ENCODE assay signal across 8 cellular contexts in the genomic region with DNA sequence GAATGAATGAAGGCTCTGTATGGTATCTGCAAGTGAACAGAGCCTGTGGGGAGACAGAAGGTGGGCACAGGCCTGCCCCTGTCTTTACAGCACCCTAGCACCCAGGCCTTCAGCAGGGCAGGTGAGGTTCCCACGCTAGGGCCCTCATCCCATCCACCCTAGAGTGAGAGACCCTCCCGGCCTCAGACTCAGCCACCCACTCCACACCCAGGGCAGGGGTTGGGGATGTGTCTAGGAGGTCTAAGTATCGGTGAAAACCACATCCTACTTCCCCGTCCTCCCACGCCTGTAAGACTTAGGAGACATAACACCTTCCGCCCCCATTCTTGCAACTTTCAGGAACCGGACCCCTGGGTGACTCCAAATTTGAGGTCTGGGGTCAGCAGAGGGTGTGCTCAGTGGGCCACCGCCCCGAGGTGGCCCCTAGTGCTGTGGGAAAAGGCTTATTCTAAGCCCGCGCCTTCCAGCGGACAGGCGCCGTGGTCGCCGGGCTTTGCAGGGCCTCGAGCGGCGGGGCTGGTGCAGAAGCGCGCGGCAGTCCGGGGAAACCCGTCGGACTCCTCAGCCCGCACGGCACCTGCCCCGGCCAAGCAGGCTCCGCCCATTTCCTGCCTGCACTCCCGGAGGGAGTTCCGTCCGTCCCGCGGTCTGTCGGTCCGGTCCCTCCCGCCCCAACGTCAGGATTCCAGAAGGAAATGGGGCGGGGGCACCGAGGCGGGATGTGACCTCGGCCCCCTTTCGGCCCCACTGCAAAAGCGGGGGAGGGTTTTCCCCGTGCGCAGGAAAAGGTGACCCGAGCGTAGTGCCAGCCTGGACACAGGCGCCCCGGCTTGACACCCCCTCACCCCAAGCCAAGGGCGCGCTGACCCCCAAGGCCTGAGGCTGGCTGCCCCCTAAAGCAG. TPM values are rescaled to one million over a fixed set of nuclear protein-coding genes. Genes with fewer than 3 reads are reported as not detected.
A peak's percentile ranks its signal among the peaks of the same experiment; 100 is the strongest.
DNase-seq lines count a peak whose midpoint lies in the region; ATAC-seq, FAIRE-seq and TF ChIP-seq lines count a peak whose summit lies in the region.

No MANE protein-coding gene starts in this region.

- H3K36me3 Mint-ChIP-seq in CD8-positive, alpha-beta T cell = peaks cover 35% of the 10 kb centered on the region
- peaks cover 9% of the 10 kb centered on the region for H3K36me3 Mint-ChIP-seq in T-helper 17 cell (ENCODE audit: low read depth)
- peaks cover 44% of the 10 kb centered on the region for H3K36me3 Mint-ChIP-seq in stimulated activated memory B cell treated with anti-CD40 and anti-IgM and Interleukin-4, amounts not matched to agents 10 μg/mL and 1 μg/mL and 100 μg/mL, for 72 hours

- no peak for TF ChIP-seq CTCF in CD8-positive, alpha-beta T cell (IDR thresholded peaks at IDR 0.05)
- no peak for TF ChIP-seq CTCF in lung (IDR thresholded peaks at IDR 0.05; ENCODE audit: control extremely low read depth, extremely low read depth)

- ATAC-seq in CD8-positive, alpha-beta T cell = no peak
- no peak for ATAC-seq in T-helper 17 cell
- ATAC-seq in lung (ENCODE audit: insufficient read depth, low FRiP score) = no peak
- ATAC-seq in stimulated activated memory B cell treated with anti-CD40 and anti-IgM and Interleukin-4, amounts not matched to agents 10 μg/mL and 1 μg/mL and 100 μg/mL, for 72 hours = peak; percentile 61

- peak; percentile 60 for FAIRE-seq in GM19239 (lab: Jason Lieb, UNC)

- H3K4me1 ChIP-seq in CD8-positive, alpha-beta T cell (ENCODE audit: insufficient read depth, low read length) = peaks cover 58% of the 10 kb centered on the region
- H3K4me1 ChIP-seq in lung (ENCODE audit: control insufficient read depth in 2 of 2, insufficient read depth in 2 of 2, low read length in 2 of 2) = peaks cover 5 to 19% of the 10 kb centered on the region in 2 donors

- peak overlapping the region; percentile 86 for H3K27ac Mint-ChIP-seq in CD8-positive, alpha-beta T cell
- peak overlapping the region; percentile 84 for H3K27ac Mint-ChIP-seq in T-helper 17 cell
- H3K27ac Mint-ChIP-seq in stimulated activated memory B cell treated with anti-CD40 and anti-IgM and Interleukin-4, amounts not matched to agents 10 μg/mL and 1 μg/mL and 100 μg/mL, for 72 hours = peak overlapping the region; percentile 84

- no peaks in the 10 kb centered on the region for H3K27me3 ChIP-seq in CD8-positive, alpha-beta T cell (ENCODE audit: insufficient read depth, low read length)
- no peaks in the 10 kb centered on the region for H3K27me3 ChIP-seq in lung (ENCODE audit: control insufficient read depth, insufficient read depth)

- WGBS in lung, 2 donors = 5 to 8% methylated on average over 43 to 52 of the region's 52 CpGs

- H3K4me3 ChIP-seq in CD8-positive, alpha-beta T cell (ENCODE audit: low read depth, low read length) = peak overlapping the region; percentile 62
- peak overlapping the region; percentile 96 for H3K4me3 ChIP-seq in Jurkat, Clone E6-1 (ENCODE audit: low read length)
- H3K4me3 ChIP-seq in lung = peak overlapping the region; percentile 34

- CTCF ChIA-PET in CD8-positive, alpha-beta T cell (lab: Charles Lee) = interaction anchor here (2.5 kb wide), 2 partner anchors 61 to 142 kb away, joined by 15 to 26 read pairs; no protein-coding TSS in a partner anchor

- peaks cover 10% of the 10 kb centered on the region for H3K36me3 ChIP-seq in CD8-positive, alpha-beta T cell (ENCODE audit: insufficient read depth, low read length)
- peaks cover 0 to 3% of the 10 kb centered on the region in 2 donors for H3K36me3 ChIP-seq in lung (ENCODE audit: control insufficient read depth in 2 of 2, insufficient read depth in 2 of 2, low read length in 2 of 2)

- no peaks in the 10 kb centered on the region for H3K9me3 Mint-ChIP-seq in CD8-positive, alpha-beta T cell
- H3K9me3 Mint-ChIP-seq in stimulated activated memory B cell treated with anti-CD40 and anti-IgM and Interleukin-4, amounts not matched to agents 10 μg/mL and 1 μg/mL and 100 μg/mL, for 72 hours = no peaks in the 10 kb centered on the region

- no peaks in the 10 kb centered on the region for H3K9me3 ChIP-seq in CD8-positive, alpha-beta T cell (ENCODE audit: low read length)
- H3K9me3 ChIP-seq in T-helper 17 cell (ENCODE audit: control insufficient read depth, low read length, poor library complexity, severe bottlenecking) = no peaks in the 10 kb centered on the region
- H3K9me3 ChIP-seq in lung (ENCODE audit: control insufficient read depth in 2 of 2, insufficient read depth in 1 of 2, low read length in 1 of 2) = no peaks in the 10 kb centered on the region

- intact Hi-C loops in CD8-positive, alpha-beta T cell (cut with DNase I, micrococcal nuclease) = loop anchor here in 1 of 2 experiments (5.0 kb wide), 1 partner anchor 81 kb away; the partner anchor contains the start of gene DNAJC5

- POLR2A ChIA-PET in CD8-positive, alpha-beta T cell (lab: Charles Lee) = interaction anchor here (1.3 to 3.0 kb wide), 4 partner anchors 17 to 114 kb away, joined by 3 to 18 read pairs (median 10); partner anchors contain the start of genes TPD52L2 and UCKL1

- peaks cover 66% of the 10 kb centered on the region for H3K4me1 Mint-ChIP-seq in CD8-positive, alpha-beta T cell (ENCODE audit: low read depth)
- peaks cover 52% of the 10 kb centered on the region for H3K4me1 Mint-ChIP-seq in T-helper 17 cell
- peaks cover 62% of the 10 kb centered on the region for H3K4me1 Mint-ChIP-seq in stimulated activated memory B cell treated with anti-CD40 and anti-IgM and Interleukin-4, amounts not matched to agents 10 μg/mL and 1 μg/mL and 100 μg/mL, for 72 hours

- H3K4me3 Mint-ChIP-seq in CD8-positive, alpha-beta T cell = peak overlapping the region; percentile 80
- H3K4me3 Mint-ChIP-seq in T-helper 17 cell = peak overlapping the region; percentile 96
- H3K4me3 Mint-ChIP-seq in stimulated activated memory B cell treated with anti-CD40 and anti-IgM and Interleukin-4, amounts not matched to agents 10 μg/mL and 1 μg/mL and 100 μg/mL, for 72 hours = peak overlapping the region; percentile 86

- peak in 5 of 7 experiments; percentile 37 to 56 (median 41) for DNase-seq in CD8-positive, alpha-beta T cell
- peak; percentile 60 for DNase-seq in GM19239 (ENCODE audit: insufficient read length, low spot score)
- DNase-seq in Jurkat, Clone E6-1 (ENCODE audit: low read depth, low spot score) = peak; percentile 53
- peak in 2 of 3 donors; percentile 38 to 45 for DNase-seq in T-helper 17 cell
- DNase-seq in cerebellum (ENCODE audit: low spot score) = peak; percentile 67
- DNase-seq in lung (ENCODE audit: low spot score) = peak; percentile 81
- DNase-seq in NCI-H2107 (lab: John Stamatoyannopoulos, UW) = no peak

- H3K27ac ChIP-seq in CD8-positive, alpha-beta T cell (ENCODE audit: low read depth, low read length) = peak overlapping the region; percentile 40
- peak overlapping the region; percentile 69 to 83 for H3K27ac ChIP-seq in lung (ENCODE audit: low read depth in 1 of 2, low read length in 1 of 2)

- H3K27me3 Mint-ChIP-seq in CD8-positive, alpha-beta T cell (ENCODE audit: low read depth) = no peaks in the 10 kb centered on the region
- H3K27me3 Mint-ChIP-seq in T-helper 17 cell = no peaks in the 10 kb centered on the region
- no peaks in the 10 kb centered on the region for H3K27me3 Mint-ChIP-seq in stimulated activated memory B cell treated with anti-CD40 and anti-IgM and Interleukin-4, amounts not matched to agents 10 μg/mL and 1 μg/mL and 100 μg/mL, for 72 hours

RNA-seq across cellular contexts. Expression of gene SAMD10, which starts 0.9 kb away (rescaled TPM):
- 1 to 10 TPM; 7.3 to 8.6 TPM for total RNA-seq in CD8-positive, alpha-beta T cell
- polyA plus RNA-seq in Jurkat, Clone E6-1 (2012; ENCODE audit: insufficient read depth, insufficient read length) = 28.1 TPM
- total RNA-seq in T-helper 17 cell (10 to 100 TPM; 17.2 to 20.2 TPM), cerebellum (7.9 TPM), lung (1 to 10 TPM; 2.3 to 6.4 TPM)
- 1 to 10 TPM; 4.7 to 6.8 TPM for polyA plus RNA-seq in lung

RNA-seq across cellular contexts. Expression of gene PRPF6, which starts 2.4 kb away (rescaled TPM):
- 10 to 100 TPM; 51.6 to 51.9 TPM for total RNA-seq in CD8-positive, alpha-beta T cell
- polyA plus RNA-seq in Jurkat, Clone E6-1 (2012; ENCODE audit: insufficient read depth, insufficient read length) = 84.5 TPM
- total RNA-seq in T-helper 17 cell = 10 to 100 TPM; 63.8 to 64.9 TPM
- total RNA-seq in cerebellum = 44.0 TPM
- 10 to 100 TPM; 61.2 to 65.0 TPM for total RNA-seq in lung
- 10 to 100 TPM; 43.6 to 47.1 TPM for polyA plus RNA-seq in lung

RNA-seq across cellular contexts. Expression of gene ZNF512B, which starts 8.8 kb away (rescaled TPM):
- 10 to 100 TPM; 13.9 to 14.9 TPM for total RNA-seq in CD8-positive, alpha-beta T cell
- 18.4 TPM for polyA plus RNA-seq in Jurkat, Clone E6-1 (2012; ENCODE audit: insufficient read depth, insufficient read length)
- total RNA-seq in T-helper 17 cell (10 to 100 TPM; 17.9 to 18.8 TPM), cerebellum (10.4 TPM), lung (10 to 100 TPM; 10.7 to 18.9 TPM)
- 10 to 100 TPM in 1 of 2 donors, 1 to 10 TPM in 1; 8.7 to 13.0 TPM for polyA plus RNA-seq in lung

RNA-seq across cellular contexts. Expression of gene UCKL1, which starts 22.4 kb away (rescaled TPM):
- 10 to 100 TPM; 29.6 to 33.7 TPM for total RNA-seq in CD8-positive, alpha-beta T cell
- 60.8 TPM for polyA plus RNA-seq in Jurkat, Clone E6-1 (2012; ENCODE audit: insufficient read depth, insufficient read length)
- total RNA-seq in T-helper 17 cell = 10 to 100 TPM; 41.6 to 42.5 TPM
- total RNA-seq in cerebellum = 20.7 TPM
- total RNA-seq in lung = 10 to 100 TPM; 33.6 to 42.7 TPM
- 10 to 100 TPM; 34.8 to 37.5 TPM for polyA plus RNA-seq in lung

RNA-seq across cellular contexts. Expression of gene C20orf204, which starts 57.4 kb away (rescaled TPM):
- total RNA-seq in CD8-positive, alpha-beta T cell = 1 to 10 TPM; 6.9 to 7.1 TPM
- 2.0 TPM for polyA plus RNA-seq in Jurkat, Clone E6-1 (2012; ENCODE audit: insufficient read depth, insufficient read length)
- total RNA-seq in T-helper 17 cell (10 to 100 TPM in 1 of 2 donors, 1 to 10 TPM in 1; 7.8 to 10.4 TPM), cerebellum (3.8 TPM), lung (1 to 10 TPM; 1.3 to 2.0 TPM)
- under 1 TPM; 0.50 to 0.63 TPM for polyA plus RNA-seq in lung

Comparison
In these comparisons a context has a peak if more than half of its experiments do, and no peak if none do; other contexts are left out.
1. H3K4me3 ChIP-seq: peak in every context shown above with its lines; median percentile 96 in Jurkat, Clone E6-1; 62 in CD8-positive, alpha-beta T cell; 34 in lung.